In the genomic region with DNA sequence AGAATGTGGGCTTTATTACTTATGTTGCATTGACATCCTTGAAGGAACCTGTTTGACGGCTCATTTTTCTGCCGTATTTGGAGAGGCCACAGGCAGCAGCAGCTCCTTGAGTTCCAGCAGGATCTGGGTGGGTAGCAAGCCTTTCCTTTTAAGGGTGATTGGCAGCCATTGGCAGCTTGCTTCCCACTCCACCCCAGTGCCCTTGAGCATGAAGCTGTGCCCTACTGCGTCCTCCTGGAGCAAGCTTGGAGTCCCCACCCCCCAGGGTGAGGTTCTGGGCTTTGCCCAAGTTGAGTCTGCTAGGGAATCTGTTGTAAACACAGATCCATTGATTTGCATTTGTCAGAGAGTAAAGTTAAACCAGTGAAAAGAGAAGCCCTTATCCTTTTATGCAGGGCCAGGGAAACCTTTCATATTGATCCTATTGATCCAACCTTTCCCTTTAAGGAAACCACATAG, we compare ENCODE assay signal across 15 cellular contexts. TPM values are rescaled to one million over a fixed set of nuclear protein-coding genes. Genes with fewer than 3 reads are reported as not detected.
"Had no signal": no experiment of that assay in that cellular context is flagged by ENCODE, and none has a peak within 500 bp of the region (broad histone marks: within the 10 kb centered on the region; RNA-seq: fewer than 3 reads in every experiment).

No MANE protein-coding gene starts in this region.

- H3K36me3 ChIP-seq: brain microvascular endothelial cell, left lung had no signal

- DNase-seq: activated effector memory CD4-positive, alpha-beta T cell treated with Interleukin-2 at 50 U/mL for 16 hours; activated T-cell treated with anti-CD3 and anti-CD28 coated beads, Interleukin-2, amount 50 U/mL, for 1 hour; amygdala; brain microvascular endothelial cell; left lung; occipital lobe; stimulated activated CD4-positive, alpha-beta T cell treated with anti-CD3 and anti-CD28 coated beads, Interleukin-4, amount 100 ng/mL, for 4 hours; stimulated activated naive CD8-positive, alpha-beta T cell treated with anti-CD3 and anti-CD28 coated beads, Interleukin-15, amount 100 ng/mL, for 72 hours; T-helper 17 cell; testis had no signal

- H3K9me3 ChIP-seq: left lung, testis had no signal

- FAIRE-seq: endometrium, TTC549 had no signal

- H3K4me3 ChIP-seq: left lung, testis had no signal

- ATAC-seq: activated naive CD4-positive, alpha-beta T cell treated with anti-CD3 and anti-CD28 coated beads, Interleukin-2, amount 50 U/mL, for 72 hours; esophagus mucosa; left lung; natural killer cell treated with Interleukin-12 subunit alpha and Interleukin-12 subunit beta and Interleukin-15 and Interleukin-18, amount 100 ng/mL, for 72 hours; stimulated activated naive CD8-positive, alpha-beta T cell treated with anti-CD3 and anti-CD28 coated beads, Interleukin-15, amount 100 ng/mL, for 72 hours; T-helper 17 cell had no signal

- H3K27ac ChIP-seq: brain microvascular endothelial cell, left lung, testis had no signal

- H3K27me3 ChIP-seq: testis had no signal

RNA-seq across cellular contexts. Expression of gene ONECUT2, which starts 9.2 kb away (rescaled TPM):
- total RNA-seq: T-helper 17 cell had no signal
